In genomic region chr11:82775736-82776346, GRCh38 we compare ENCODE assay signal across 8 cellular contexts. TPM values are rescaled to one million over a fixed set of nuclear protein-coding genes. Genes with fewer than 3 reads are reported as not detected.
DNase-seq lines count a peak whose midpoint lies in the region; ATAC-seq and TF ChIP-seq lines count a peak whose summit lies in the region.

No MANE protein-coding gene starts in this region.

- peak; percentile 57 for DNase-seq in SIG-M5 treated with dmso at 0.1 percent for 504 hours (lab: John Stamatoyannopoulos, UW; ENCODE audit: unreplicated experiment)
- DNase-seq in SIG-M5 (lab: John Stamatoyannopoulos, UW) = no peak
- peak; percentile 11 for DNase-seq in HS-5 (ENCODE audit: low read depth)
- DNase-seq in endodermal cell = peak; percentile 93
- DNase-seq in prostate gland (ENCODE audit: low spot score) = no peak
- no peak for DNase-seq in NCI-H1694 (lab: John Stamatoyannopoulos, UW)

- peak; percentile 90 for TF ChIP-seq CTCF in endodermal cell (conservative IDR thresholded peaks at IDR 0.05)
- TF ChIP-seq CTCF in prostate gland (IDR thresholded peaks at IDR 0.05) = peak in 3 of 4 experiments; percentile 9 to 18 (median 15)

- H3K27me3 ChIP-seq in endodermal cell (ENCODE audit: control insufficient read depth, insufficient read depth, low read length, poor library complexity, severe bottlenecking) (no peaks in the 10 kb centered on the region), prostate gland (replicated peaks; ENCODE audit: insufficient read depth) (no peaks in the 10 kb centered on the region)

- H3K36me3 Mint-ChIP-seq in endodermal cell (ENCODE audit: low read depth) = no peaks in the 10 kb centered on the region

- peak overlapping the region; percentile 24 for H3K4me3 ChIP-seq in endodermal cell (ENCODE audit: low read length)
- H3K4me3 ChIP-seq in prostate gland = no peak overlapping the region

- H3K9me3 Mint-ChIP-seq in endodermal cell = no peaks in the 10 kb centered on the region

- no peak overlapping the region for H3K9ac ChIP-seq in endodermal cell (ENCODE audit: extremely low read depth, low read length, poor library complexity, severe bottlenecking)

- no peak for TF ChIP-seq POLR2A in prostate gland (IDR thresholded peaks at IDR 0.05)

- intact Hi-C loops in prostate gland (cut with DNase I) = no loop called here

- H3K27ac Mint-ChIP-seq in endodermal cell = peak overlapping the region; percentile 83

- WGBS in endodermal cell (ENCODE audit: insufficient coverage in 1 of 2, insufficient read length in 1 of 2), 2 experiments = 21 to 54% methylated on average over 2 to 3 of the region's 3 CpGs
- 43% methylated on average over 3 of the region's 3 CpGs for WGBS in prostate gland

- ATAC-seq in GM21717 (IDR thresholded peaks at IDR 0.05; ENCODE audit: unreplicated experiment) (peak; percentile 97), SK-N-SH treated with all-trans-retinoic acid at 6 μM for 48 hours (peak; percentile 100)

- no peak overlapping the region for H3K4me3 Mint-ChIP-seq in endodermal cell

- peaks cover 23% of the 10 kb centered on the region for H3K4me1 Mint-ChIP-seq in endodermal cell

- H3K36me3 ChIP-seq in endodermal cell (ENCODE audit: control insufficient read depth, insufficient read depth, low read length) (no peaks in the 10 kb centered on the region), prostate gland (no peaks in the 10 kb centered on the region)

- H3K27me3 Mint-ChIP-seq in endodermal cell (ENCODE audit: insufficient read depth) = peaks cover 11% of the 10 kb centered on the region

- H3K9me3 ChIP-seq in endodermal cell (ENCODE audit: control insufficient read depth, low read length) (peaks cover 10% of the 10 kb centered on the region), prostate gland (no peaks in the 10 kb centered on the region)

- H3K27ac ChIP-seq in endodermal cell (ENCODE audit: low read depth, low read length) = no peak overlapping the region
- no peak overlapping the region for H3K27ac ChIP-seq in prostate gland

- peaks cover 6% of the 10 kb centered on the region for H3K4me1 ChIP-seq in endodermal cell (ENCODE audit: control insufficient read depth, insufficient read depth, low read length)
- no peaks in the 10 kb centered on the region for H3K4me1 ChIP-seq in prostate gland (replicated peaks)

TF ChIP-seq in SK-N-SH treated with all-trans-retinoic acid at 6 μM for 48 hours, 23 proteins besides CTCF, POLR2A, EP300 and RAD21:
- TF ChIP-seq ZC3H10 (CRISPR knock-in tag; IDR thresholded peaks at IDR 0.05) (no peak), CREB5 (CRISPR knock-in tag; IDR thresholded peaks at IDR 0.05; ENCODE audit: low read depth) (no peak), ZFP3 (CRISPR knock-in tag; IDR thresholded peaks at IDR 0.05) (no peak), CSDC2 (CRISPR knock-in tag; IDR thresholded peaks at IDR 0.05) (no peak), ZNF8 (CRISPR knock-in tag; IDR thresholded peaks at IDR 0.05) (no peak), RARB (CRISPR knock-in tag; IDR thresholded peaks at IDR 0.05) (no peak), OSR1 (CRISPR knock-in tag; IDR thresholded peaks at IDR 0.05) (no peak), ESRRG (CRISPR knock-in tag; IDR thresholded peaks at IDR 0.05) (no peak), SNAI2 (CRISPR knock-in tag; IDR thresholded peaks at IDR 0.05) (no peak), BACH2 (CRISPR knock-in tag; IDR thresholded peaks at IDR 0.05; ENCODE audit: borderline replicate concordance) (no peak), PATZ1 (CRISPR knock-in tag; IDR thresholded peaks at IDR 0.05; ENCODE audit: borderline replicate concordance) (no peak), PPARA (CRISPR knock-in tag; IDR thresholded peaks at IDR 0.05; ENCODE audit: borderline replicate concordance) (no peak), ISL1 (CRISPR knock-in tag; IDR thresholded peaks at IDR 0.05) (no peak)
- TF ChIP-seq, protein P1, sequence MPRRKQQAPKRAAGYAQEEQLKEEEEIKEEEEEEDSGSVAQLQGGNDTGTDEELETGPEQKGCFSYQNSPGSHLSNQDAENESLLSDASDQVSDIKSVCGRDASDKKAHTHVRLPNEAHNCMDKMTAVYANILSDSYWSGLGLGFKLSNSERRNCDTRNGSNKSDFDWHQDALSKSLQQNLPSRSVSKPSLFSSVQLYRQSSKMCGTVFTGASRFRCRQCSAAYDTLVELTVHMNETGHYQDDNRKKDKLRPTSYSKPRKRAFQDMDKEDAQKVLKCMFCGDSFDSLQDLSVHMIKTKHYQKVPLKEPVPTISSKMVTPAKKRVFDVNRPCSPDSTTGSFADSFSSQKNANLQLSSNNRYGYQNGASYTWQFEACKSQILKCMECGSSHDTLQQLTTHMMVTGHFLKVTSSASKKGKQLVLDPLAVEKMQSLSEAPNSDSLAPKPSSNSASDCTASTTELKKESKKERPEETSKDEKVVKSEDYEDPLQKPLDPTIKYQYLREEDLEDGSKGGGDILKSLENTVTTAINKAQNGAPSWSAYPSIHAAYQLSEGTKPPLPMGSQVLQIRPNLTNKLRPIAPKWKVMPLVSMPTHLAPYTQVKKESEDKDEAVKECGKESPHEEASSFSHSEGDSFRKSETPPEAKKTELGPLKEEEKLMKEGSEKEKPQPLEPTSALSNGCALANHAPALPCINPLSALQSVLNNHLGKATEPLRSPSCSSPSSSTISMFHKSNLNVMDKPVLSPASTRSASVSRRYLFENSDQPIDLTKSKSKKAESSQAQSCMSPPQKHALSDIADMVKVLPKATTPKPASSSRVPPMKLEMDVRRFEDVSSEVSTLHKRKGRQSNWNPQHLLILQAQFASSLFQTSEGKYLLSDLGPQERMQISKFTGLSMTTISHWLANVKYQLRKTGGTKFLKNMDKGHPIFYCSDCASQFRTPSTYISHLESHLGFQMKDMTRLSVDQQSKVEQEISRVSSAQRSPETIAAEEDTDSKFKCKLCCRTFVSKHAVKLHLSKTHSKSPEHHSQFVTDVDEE (CRISPR knock-in tag; IDR thresholded peaks at IDR 0.05) = no peak
- TF ChIP-seq, protein P2, sequence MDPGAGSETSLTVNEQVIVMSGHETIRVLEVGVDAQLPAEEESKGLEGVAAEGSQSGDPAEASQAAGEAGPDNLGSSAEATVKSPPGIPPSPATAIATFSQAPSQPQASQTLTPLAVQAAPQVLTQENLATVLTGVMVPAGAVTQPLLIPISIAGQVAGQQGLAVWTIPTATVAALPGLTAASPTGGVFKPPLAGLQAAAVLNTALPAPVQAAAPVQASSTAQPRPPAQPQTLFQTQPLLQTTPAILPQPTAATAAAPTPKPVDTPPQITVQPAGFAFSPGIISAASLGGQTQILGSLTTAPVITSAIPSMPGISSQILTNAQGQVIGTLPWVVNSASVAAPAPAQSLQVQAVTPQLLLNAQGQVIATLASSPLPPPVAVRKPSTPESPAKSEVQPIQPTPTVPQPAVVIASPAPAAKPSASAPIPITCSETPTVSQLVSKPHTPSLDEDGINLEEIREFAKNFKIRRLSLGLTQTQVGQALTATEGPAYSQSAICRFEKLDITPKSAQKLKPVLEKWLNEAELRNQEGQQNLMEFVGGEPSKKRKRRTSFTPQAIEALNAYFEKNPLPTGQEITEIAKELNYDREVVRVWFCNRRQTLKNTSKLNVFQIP (CRISPR knock-in tag; IDR thresholded peaks at IDR 0.05; ENCODE audit: borderline replicate concordance, low read depth) = no peak

RNA-seq across cellular contexts. Expression of gene FAM181B, which starts 42.2 kb away (rescaled TPM):
- total RNA-seq in endodermal cell = 1 to 10 TPM; 1.5 to 4.7 TPM
- polyA plus RNA-seq in endodermal cell (2013, experiment 1 of 2) = 7.8 TPM
- polyA plus RNA-seq in endodermal cell (2013, experiment 2 of 2) = 7.0 TPM
- 1 to 10 TPM in 1 of 2 donors, under 1 TPM in 1; 0.85 to 2.0 TPM for total RNA-seq in prostate gland

Comparison
In these comparisons a context has a peak if more than half of its experiments do, and no peak if none do; other contexts are left out.
1. DNase-seq: peak in SIG-M5 treated with dmso at 0.1 percent for 504 hours (single experiment), HS-5 (single experiment) and endodermal cell (single experiment); none in SIG-M5 (single experiment), prostate gland (single experiment) and NCI-H1694 (single experiment).